ENCODE assay signal across 8 cellular contexts in genomic region chr7:19665399-19666008, GRCh38. TPM values are rescaled to one million over a fixed set of nuclear protein-coding genes. Genes with fewer than 3 reads are reported as not detected.
DNase-seq lines count a peak whose midpoint lies in the region; ATAC-seq and TF ChIP-seq lines count a peak whose summit lies in the region.

No MANE protein-coding gene starts in this region.

- H3K36me3 Mint-ChIP-seq in CD14-positive monocyte = no peaks in the 10 kb centered on the region

- H3K9me3 Mint-ChIP-seq in CD14-positive monocyte = no peaks in the 10 kb centered on the region

- POLR2A ChIA-PET in Panc1 (lab: Charles Lee) = no interaction called here

- ATAC-seq in GM19035 (IDR thresholded peaks at IDR 0.05; ENCODE audit: unreplicated experiment) (peak; percentile 54), Panc1 (peak; percentile 72)

- DNase-seq in CD14-positive monocyte (ENCODE audit: low spot score) (no peak), HL-60 (ENCODE audit: low read depth in 1 of 2, low spot score in 1 of 2) (no peak), Panc1 (ENCODE audit: low read depth, low spot score) (no peak), epidermal melanocyte (ENCODE audit: insufficient read length, low spot score) (peak; percentile 33), retinal pigment epithelial cell (ENCODE audit: low read depth) (no peak), T-helper 1 cell (no peak), MG63 (no peak)

- H3K27me3 Mint-ChIP-seq in CD14-positive monocyte (ENCODE audit: low read depth in 3 of 3) = peaks cover 0 to 3% (median 2%) of the 10 kb centered on the region in 3 donors

- in situ Hi-C loops in Panc1 (cut with HindIII; ENCODE audit: low pct_unique_long_range_greater_than_20kb, low sequenced_read_pairs) = loop anchor here (25.0 kb wide), 1 partner anchor 1303 kb away; no protein-coding TSS in a partner anchor

- peaks cover 3% of the 10 kb centered on the region for H3K4me1 Mint-ChIP-seq in CD14-positive monocyte

- H3K4me3 ChIP-seq in HL-60 (replicated peaks; ENCODE audit: insufficient read depth, low read length) (no peak overlapping the region), Panc1 (ENCODE audit: low read depth in 2 of 2, low read length in 2 of 2) (no peak overlapping the region), retinal pigment epithelial cell (ENCODE audit: low read length) (no peak overlapping the region), MG63 (no peak overlapping the region)

- CTCF ChIA-PET in Panc1 (lab: Charles Lee) = no interaction called here

- H3K27ac ChIP-seq in HL-60 (replicated peaks) = no peak overlapping the region
- H3K27ac ChIP-seq in Panc1 (ENCODE audit: low read length) = peak overlapping the region; percentile 74; the same call in 1 of the 2 replicates

- TF ChIP-seq CTCF in CD14-positive monocyte (IDR thresholded peaks at IDR 0.05) (peak; percentile 73), HL-60 (IDR thresholded peaks at IDR 0.05; ENCODE audit: insufficient read depth, low read length) (peak; percentile 41), Panc1 (IDR thresholded peaks at IDR 0.05) (peak; percentile 72; the same call in 1 of the 2 replicates), retinal pigment epithelial cell (conservative IDR thresholded peaks at IDR 0.05; ENCODE audit: low read depth, low read length) (peak; percentile 48)

- H3K9me3 ChIP-seq in Panc1 (ENCODE audit: control insufficient read depth, insufficient read depth, low read depth, low read length) (no peaks in the 10 kb centered on the region), MG63 (no peaks in the 10 kb centered on the region)

- H3K4me3 Mint-ChIP-seq in CD14-positive monocyte = no peak overlapping the region

- H3K27me3 ChIP-seq in HL-60 (ENCODE audit: insufficient read depth, poor library complexity, severe bottlenecking) (no peaks in the 10 kb centered on the region), Panc1 (ENCODE audit: control insufficient read depth, insufficient read depth, low read length) (no peaks in the 10 kb centered on the region), MG63 (no peaks in the 10 kb centered on the region)

- BruUV-seq in Panc1 (replicated peaks; lab: Mats Ljungman, UMichigan) = no TSS peak

- H3K36me3 ChIP-seq in Panc1 (ENCODE audit: control insufficient read depth, insufficient read depth, low read length) (no peaks in the 10 kb centered on the region), MG63 (no peaks in the 10 kb centered on the region)

- intact Hi-C loops in CD14-positive monocyte (cut with micrococcal nuclease) (loop anchor here in 1 of 2 donors (10.0 kb wide), 1 partner anchor 1981 kb away; no protein-coding TSS in a partner anchor), Panc1 (cut with micrococcal nuclease; ENCODE audit: unreplicated experiment) (loop anchor here (1.0 to 10.0 kb wide), 4 partner anchors 251 to 1313 kb away; no protein-coding TSS in a partner anchor)

- H3K4me1 ChIP-seq in Panc1 (ENCODE audit: control insufficient read depth, insufficient read depth, low read length) = peaks cover 17% of the 10 kb centered on the region

- H3K27ac Mint-ChIP-seq in CD14-positive monocyte = no peak overlapping the region

RNA-seq across cellular contexts. Expression of gene POLR1F, which starts 43.3 kb away (rescaled TPM):
- 10 to 100 TPM; 11.7 to 17.9 TPM for polyA plus RNA-seq in CD14-positive monocyte
- 20.7 TPM for total RNA-seq in Panc1 (2021; ENCODE audit: unreplicated experiment)
- polyA plus RNA-seq in Panc1 (2012; ENCODE audit: insufficient read length) = 7.8 TPM
- 18.2 and 20.4 TPM in 2 replicates for total RNA-seq in MG63 (2014; rRNA removed; shearing (Covaris generic); ENCODE audit: low replicate concordance)
